In the genomic region with DNA sequence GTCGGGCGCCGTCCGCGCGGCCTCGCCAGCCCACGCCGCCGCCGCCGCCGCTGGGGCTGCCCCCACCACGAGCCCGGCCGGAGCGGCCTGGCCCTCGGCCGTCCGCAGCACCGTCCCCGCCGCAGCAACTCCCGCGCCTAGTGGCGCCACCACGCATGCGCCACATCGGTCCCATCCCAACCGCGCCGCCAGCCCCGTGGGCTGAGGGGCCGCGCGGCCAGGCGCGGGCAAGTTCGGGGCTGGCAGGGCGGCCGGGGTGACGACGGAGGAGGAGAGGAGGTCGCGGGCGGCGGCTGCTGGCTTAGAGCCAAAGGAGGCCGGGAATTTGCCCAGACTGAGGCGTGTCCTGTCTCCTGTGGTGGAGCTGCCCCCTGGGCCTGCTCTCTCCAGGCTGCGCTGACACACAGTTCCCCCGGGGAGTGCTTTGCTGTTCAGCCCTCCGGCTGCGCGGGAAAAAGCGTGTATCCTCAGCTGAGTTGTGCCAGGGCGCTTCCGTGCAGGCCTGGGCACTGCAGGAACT, we compare ENCODE assay signal across 8 cellular contexts. TPM values are rescaled to one million over a fixed set of nuclear protein-coding genes. Genes with fewer than 3 reads are reported as not detected.
A peak's percentile ranks its signal among the peaks of the same experiment; 100 is the strongest.
DNase-seq lines count a peak whose midpoint lies in the region; ATAC-seq, FAIRE-seq and TF ChIP-seq lines count a peak whose summit lies in the region.

Gene TUSC1, minus strand, starts transcription at position 298 of the 520 bp plus-strand sequence. Its CDS starts 132 bp downstream, at position 166.

- ATAC-seq in HG03064 (IDR thresholded peaks at IDR 0.05; ENCODE audit: low read depth, unreplicated experiment) = peak; percentile 68
- ATAC-seq in GM21737 (IDR thresholded peaks at IDR 0.05; ENCODE audit: unreplicated experiment) = no peak

- TF ChIP-seq POLR2A in GM12891 (IDR thresholded peaks at IDR 0.05; ENCODE audit: low read depth, low read length) = no peak

- DNase-seq in GM12891 (ENCODE audit: insufficient read length, low spot score) (peak; percentile 12), NCI-H82 (lab: John Stamatoyannopoulos, UW) (peak; percentile 87), brain pericyte (ENCODE audit: low read depth, low spot score) (peak; percentile 48), hippocampal formation (lab: John Stamatoyannopoulos, UW) (peak; percentile 71 to 81), putamen (ENCODE audit: low spot score) (peak; percentile 81), NCI-H1436 (lab: John Stamatoyannopoulos, UW) (no peak)

- FAIRE-seq in GM12891 (lab: Jason Lieb, UNC) = no peak

TF ChIP-seq in GM12891, 5 proteins besides CTCF, POLR2A, EP300 and RAD21:
- TF ChIP-seq TAF1 (IDR thresholded peaks at IDR 0.05; ENCODE audit: low read depth, low read length) (no peak), POLR2AphosphoS5 (IDR thresholded peaks at IDR 0.05; ENCODE audit: low read depth, low read length) (no peak), POU2F2 (IDR thresholded peaks at IDR 0.05; ENCODE audit: low read depth, low read length) (no peak)

RNA-seq across cellular contexts. Expression of gene TUSC1, which starts in this region (rescaled TPM):
- polyA plus RNA-seq in GM12891 (2012; ENCODE audit: low read depth, missing spikeins) = 0.08 TPM
